ENCODE assay signal across 1 cellular context in genomic region chr1:25564777-25565176, GRCh38.
TF ChIP-seq lines count a peak whose summit lies in the region.

No MANE protein-coding gene starts in this region.

TF ChIP-seq in IMR-90, 13 proteins besides CTCF, POLR2A, EP300 and RAD21:
- TF ChIP-seq NFE2L2 (IDR thresholded peaks at IDR 0.05; ENCODE audit: low read depth, low read length) = no peak
- TF ChIP-seq MAZ (IDR thresholded peaks at IDR 0.05; ENCODE audit: borderline replicate concordance, low read depth, low read length) = no peak
- no peak for TF ChIP-seq FOS (IDR thresholded peaks at IDR 0.05; ENCODE audit: low read depth, low read length)
- no peak for TF ChIP-seq USF2 (IDR thresholded peaks at IDR 0.05; ENCODE audit: low read depth, low read length)
- no peak for TF ChIP-seq RFX5 (IDR thresholded peaks at IDR 0.05; ENCODE audit: low read depth, low read length)
- no peak for TF ChIP-seq SMC3 (IDR thresholded peaks at IDR 0.05; ENCODE audit: low read depth, low read length)
- no peak for TF ChIP-seq RCOR1 (IDR thresholded peaks at IDR 0.05; ENCODE audit: insufficient replicate concordance, low read length)
TF ChIP-seq in IMR-90: peak in this region for 0.
